In the genomic region with DNA sequence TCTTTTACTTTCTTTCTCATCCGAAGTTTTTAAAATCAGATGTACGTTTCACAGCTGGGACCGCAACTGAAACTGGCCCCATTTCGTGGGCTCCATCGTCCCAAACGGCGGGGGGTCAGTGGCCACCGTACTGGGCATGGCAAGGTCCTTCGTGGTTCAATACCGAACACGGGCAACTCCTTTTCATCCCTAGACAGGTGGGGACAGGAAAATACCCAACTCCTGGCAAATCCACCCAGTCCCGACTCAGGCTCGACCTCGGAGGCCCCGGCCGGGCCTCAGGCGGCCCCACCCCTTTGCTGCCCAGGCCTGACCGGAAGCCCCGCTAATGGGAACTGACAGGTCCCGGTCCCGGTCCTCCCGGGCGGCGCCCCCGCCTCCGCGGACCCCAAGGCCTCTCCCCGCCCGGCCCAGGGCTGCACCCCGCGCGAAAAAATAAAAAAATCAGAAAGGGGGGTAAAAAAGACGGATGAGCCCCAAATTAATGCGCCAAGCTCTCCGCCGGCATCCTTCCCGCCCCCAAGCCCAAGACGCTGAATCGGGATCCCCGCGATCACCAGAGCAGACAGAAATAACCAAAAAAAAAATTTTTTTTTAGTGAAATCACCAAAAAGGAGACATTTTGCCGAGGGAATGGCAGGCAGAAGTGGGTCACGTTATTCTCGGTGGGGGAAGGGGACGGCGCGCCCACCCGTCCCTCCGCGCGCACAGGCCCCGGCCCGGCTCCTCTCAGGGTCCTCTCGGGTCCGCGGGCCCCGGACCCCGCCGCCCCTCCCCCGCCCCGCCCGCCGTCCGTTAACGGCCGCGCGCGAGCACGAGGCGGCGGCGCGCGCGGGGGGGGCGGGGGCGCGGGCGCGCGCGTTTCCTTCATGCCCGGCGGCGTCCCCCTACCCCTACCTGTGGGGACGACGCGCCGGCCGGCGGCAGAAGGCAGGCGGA, we compare ENCODE assay signal across 1 cellular context.
A peak's percentile ranks its signal among the peaks of the same experiment; 100 is the strongest.
TF ChIP-seq lines count a peak whose summit lies in the region.

No MANE protein-coding gene starts in this region.

TF ChIP-seq in HepG2, 621 proteins besides CTCF, POLR2A, EP300 and RAD21 (continued from another document and continues in another):
- TF ChIP-seq NCOR1 (IDR thresholded peaks at IDR 0.05; ENCODE audit: borderline replicate concordance, low read length): no peak
- TF ChIP-seq SMAD9 (CRISPR knock-in tag; IDR thresholded peaks at IDR 0.05): no peak
- TF ChIP-seq, protein P1, sequence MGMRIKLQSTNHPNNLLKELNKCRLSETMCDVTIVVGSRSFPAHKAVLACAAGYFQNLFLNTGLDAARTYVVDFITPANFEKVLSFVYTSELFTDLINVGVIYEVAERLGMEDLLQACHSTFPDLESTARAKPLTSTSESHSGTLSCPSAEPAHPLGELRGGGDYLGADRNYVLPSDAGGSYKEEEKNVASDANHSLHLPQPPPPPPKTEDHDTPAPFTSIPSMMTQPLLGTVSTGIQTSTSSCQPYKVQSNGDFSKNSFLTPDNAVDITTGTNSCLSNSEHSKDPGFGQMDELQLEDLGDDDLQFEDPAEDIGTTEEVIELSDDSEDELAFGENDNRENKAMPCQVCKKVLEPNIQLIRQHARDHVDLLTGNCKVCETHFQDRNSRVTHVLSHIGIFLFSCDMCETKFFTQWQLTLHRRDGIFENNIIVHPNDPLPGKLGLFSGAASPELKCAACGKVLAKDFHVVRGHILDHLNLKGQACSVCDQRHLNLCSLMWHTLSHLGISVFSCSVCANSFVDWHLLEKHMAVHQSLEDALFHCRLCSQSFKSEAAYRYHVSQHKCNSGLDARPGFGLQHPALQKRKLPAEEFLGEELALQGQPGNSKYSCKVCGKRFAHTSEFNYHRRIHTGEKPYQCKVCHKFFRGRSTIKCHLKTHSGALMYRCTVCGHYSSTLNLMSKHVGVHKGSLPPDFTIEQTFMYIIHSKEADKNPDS (CRISPR knock-in tag; IDR thresholded peaks at IDR 0.05): peak; percentile 23; the same call in 1 of the 2 replicates
- no peak for TF ChIP-seq ZNF292 (CRISPR knock-in tag; IDR thresholded peaks at IDR 0.05; ENCODE audit: borderline replicate concordance, low read depth)
- no peak for TF ChIP-seq ZNF790 (CRISPR knock-in tag; IDR thresholded peaks at IDR 0.05; ENCODE audit: borderline replicate concordance)
- no peak for TF ChIP-seq ZNF75D (CRISPR knock-in tag; IDR thresholded peaks at IDR 0.05; ENCODE audit: borderline replicate concordance)
- TF ChIP-seq KDM4B (CRISPR knock-in tag; IDR thresholded peaks at IDR 0.05): no peak
- 0 out of 2 replicates have a peak, but pooled peaks have one; percentile 25 for TF ChIP-seq NFATC3 (CRISPR knock-in tag; IDR thresholded peaks at IDR 0.05)
- TF ChIP-seq ZSCAN30 (CRISPR knock-in tag; IDR thresholded peaks at IDR 0.05): peak; percentile 81
- TF ChIP-seq THYN1 (CRISPR knock-in tag; IDR thresholded peaks at IDR 0.05; ENCODE audit: borderline replicate concordance, low read depth): no peak
- no peak for TF ChIP-seq HMGA1 (CRISPR knock-in tag; conservative IDR thresholded peaks at IDR 0.05)
- peak; percentile 33; the same call in 1 of the 2 replicates for TF ChIP-seq HNF4A (CRISPR knock-in tag; IDR thresholded peaks at IDR 0.05)
- TF ChIP-seq DPF2 (CRISPR knock-in tag; IDR thresholded peaks at IDR 0.05; ENCODE audit: borderline replicate concordance, low read depth): 0 out of 2 replicates have a peak, but pooled peaks have one; percentile 29
- TF ChIP-seq, protein P2, sequence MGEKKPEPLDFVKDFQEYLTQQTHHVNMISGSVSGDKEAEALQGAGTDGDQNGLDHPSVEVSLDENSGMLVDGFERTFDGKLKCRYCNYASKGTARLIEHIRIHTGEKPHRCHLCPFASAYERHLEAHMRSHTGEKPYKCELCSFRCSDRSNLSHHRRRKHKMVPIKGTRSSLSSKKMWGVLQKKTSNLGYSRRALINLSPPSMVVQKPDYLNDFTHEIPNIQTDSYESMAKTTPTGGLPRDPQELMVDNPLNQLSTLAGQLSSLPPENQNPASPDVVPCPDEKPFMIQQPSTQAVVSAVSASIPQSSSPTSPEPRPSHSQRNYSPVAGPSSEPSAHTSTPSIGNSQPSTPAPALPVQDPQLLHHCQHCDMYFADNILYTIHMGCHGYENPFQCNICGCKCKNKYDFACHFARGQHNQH (CRISPR knock-in tag; IDR thresholded peaks at IDR 0.05): peak; percentile 72
- no peak for TF ChIP-seq TCF7L2 (IDR thresholded peaks at IDR 0.05; ENCODE audit: low read depth, low read length)
- peak; percentile 67; the same call in 1 of the 2 replicates for TF ChIP-seq NFKB2 (CRISPR knock-in tag; IDR thresholded peaks at IDR 0.05; ENCODE audit: borderline replicate concordance)
- TF ChIP-seq NFKBIZ (CRISPR knock-in tag; IDR thresholded peaks at IDR 0.05): peak; percentile 21; the same call in 1 of the 2 replicates
- 0 out of 2 replicates have a peak, but pooled peaks have one; percentile 13 for TF ChIP-seq HCFC1 (IDR thresholded peaks at IDR 0.05; ENCODE audit: low read depth, low read length)
- TF ChIP-seq, protein P3, sequence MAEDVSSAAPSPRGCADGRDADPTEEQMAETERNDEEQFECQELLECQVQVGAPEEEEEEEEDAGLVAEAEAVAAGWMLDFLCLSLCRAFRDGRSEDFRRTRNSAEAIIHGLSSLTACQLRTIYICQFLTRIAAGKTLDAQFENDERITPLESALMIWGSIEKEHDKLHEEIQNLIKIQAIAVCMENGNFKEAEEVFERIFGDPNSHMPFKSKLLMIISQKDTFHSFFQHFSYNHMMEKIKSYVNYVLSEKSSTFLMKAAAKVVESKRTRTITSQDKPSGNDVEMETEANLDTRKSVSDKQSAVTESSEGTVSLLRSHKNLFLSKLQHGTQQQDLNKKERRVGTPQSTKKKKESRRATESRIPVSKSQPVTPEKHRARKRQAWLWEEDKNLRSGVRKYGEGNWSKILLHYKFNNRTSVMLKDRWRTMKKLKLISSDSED (CRISPR knock-in tag; IDR thresholded peaks at IDR 0.05): no peak
- peak; percentile 58; the same call in 1 of the 2 replicates for TF ChIP-seq KDM5B (CRISPR knock-in tag; IDR thresholded peaks at IDR 0.05; ENCODE audit: borderline replicate concordance)
- TF ChIP-seq NRL (CRISPR knock-in tag; IDR thresholded peaks at IDR 0.05; ENCODE audit: borderline replicate concordance): peak; percentile 61
- peak; percentile 64 for TF ChIP-seq ZNF232 (CRISPR knock-in tag; IDR thresholded peaks at IDR 0.05; ENCODE audit: borderline replicate concordance)
- TF ChIP-seq KDM1A (CRISPR knock-in tag; IDR thresholded peaks at IDR 0.05): no peak
- no peak; the same call in 1 of the 2 replicates for TF ChIP-seq ZBTB20 (CRISPR knock-in tag; IDR thresholded peaks at IDR 0.05; ENCODE audit: borderline replicate concordance, low read depth)
- TF ChIP-seq, protein P4, sequence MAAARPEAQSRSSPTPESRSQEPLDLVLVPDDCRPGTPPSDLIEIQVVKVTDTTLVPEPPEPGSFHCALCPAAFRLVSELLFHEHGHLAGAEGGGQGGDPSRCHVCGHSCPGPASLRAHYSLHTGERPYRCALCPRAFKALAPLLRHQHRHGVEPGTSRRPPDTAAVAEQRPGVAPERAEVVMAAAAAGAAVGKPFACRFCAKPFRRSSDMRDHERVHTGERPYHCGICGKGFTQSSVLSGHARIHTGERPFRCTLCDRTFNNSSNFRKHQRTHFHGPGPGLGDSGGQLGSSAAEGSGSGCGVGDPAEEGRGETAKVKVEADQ (CRISPR knock-in tag; IDR thresholded peaks at IDR 0.05; ENCODE audit: borderline replicate concordance): no peak
- peak; percentile 88 for TF ChIP-seq BRCA1 (CRISPR knock-in tag; IDR thresholded peaks at IDR 0.05)
- TF ChIP-seq, protein P5, sequence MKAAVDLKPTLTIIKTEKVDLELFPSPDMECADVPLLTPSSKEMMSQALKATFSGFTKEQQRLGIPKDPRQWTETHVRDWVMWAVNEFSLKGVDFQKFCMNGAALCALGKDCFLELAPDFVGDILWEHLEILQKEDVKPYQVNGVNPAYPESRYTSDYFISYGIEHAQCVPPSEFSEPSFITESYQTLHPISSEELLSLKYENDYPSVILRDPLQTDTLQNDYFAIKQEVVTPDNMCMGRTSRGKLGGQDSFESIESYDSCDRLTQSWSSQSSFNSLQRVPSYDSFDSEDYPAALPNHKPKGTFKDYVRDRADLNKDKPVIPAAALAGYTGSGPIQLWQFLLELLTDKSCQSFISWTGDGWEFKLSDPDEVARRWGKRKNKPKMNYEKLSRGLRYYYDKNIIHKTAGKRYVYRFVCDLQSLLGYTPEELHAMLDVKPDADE (CRISPR knock-in tag; IDR thresholded peaks at IDR 0.05): peak; percentile 88; the same call in 1 of the 2 replicates
- TF ChIP-seq, protein P6, sequence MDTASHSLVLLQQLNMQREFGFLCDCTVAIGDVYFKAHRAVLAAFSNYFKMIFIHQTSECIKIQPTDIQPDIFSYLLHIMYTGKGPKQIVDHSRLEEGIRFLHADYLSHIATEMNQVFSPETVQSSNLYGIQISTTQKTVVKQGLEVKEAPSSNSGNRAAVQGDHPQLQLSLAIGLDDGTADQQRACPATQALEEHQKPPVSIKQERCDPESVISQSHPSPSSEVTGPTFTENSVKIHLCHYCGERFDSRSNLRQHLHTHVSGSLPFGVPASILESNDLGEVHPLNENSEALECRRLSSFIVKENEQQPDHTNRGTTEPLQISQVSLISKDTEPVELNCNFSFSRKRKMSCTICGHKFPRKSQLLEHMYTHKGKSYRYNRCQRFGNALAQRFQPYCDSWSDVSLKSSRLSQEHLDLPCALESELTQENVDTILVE (CRISPR knock-in tag; IDR thresholded peaks at IDR 0.05): peak; percentile 96
- TF ChIP-seq, protein P7, sequence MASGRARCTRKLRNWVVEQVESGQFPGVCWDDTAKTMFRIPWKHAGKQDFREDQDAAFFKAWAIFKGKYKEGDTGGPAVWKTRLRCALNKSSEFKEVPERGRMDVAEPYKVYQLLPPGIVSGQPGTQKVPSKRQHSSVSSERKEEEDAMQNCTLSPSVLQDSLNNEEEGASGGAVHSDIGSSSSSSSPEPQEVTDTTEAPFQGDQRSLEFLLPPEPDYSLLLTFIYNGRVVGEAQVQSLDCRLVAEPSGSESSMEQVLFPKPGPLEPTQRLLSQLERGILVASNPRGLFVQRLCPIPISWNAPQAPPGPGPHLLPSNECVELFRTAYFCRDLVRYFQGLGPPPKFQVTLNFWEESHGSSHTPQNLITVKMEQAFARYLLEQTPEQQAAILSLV (CRISPR knock-in tag; IDR thresholded peaks at IDR 0.05; ENCODE audit: borderline replicate concordance): no peak
- TF ChIP-seq, protein P8, sequence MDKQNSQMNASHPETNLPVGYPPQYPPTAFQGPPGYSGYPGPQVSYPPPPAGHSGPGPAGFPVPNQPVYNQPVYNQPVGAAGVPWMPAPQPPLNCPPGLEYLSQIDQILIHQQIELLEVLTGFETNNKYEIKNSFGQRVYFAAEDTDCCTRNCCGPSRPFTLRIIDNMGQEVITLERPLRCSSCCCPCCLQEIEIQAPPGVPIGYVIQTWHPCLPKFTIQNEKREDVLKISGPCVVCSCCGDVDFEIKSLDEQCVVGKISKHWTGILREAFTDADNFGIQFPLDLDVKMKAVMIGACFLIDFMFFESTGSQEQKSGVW (CRISPR knock-in tag; IDR thresholded peaks at IDR 0.05; ENCODE audit: borderline replicate concordance): no peak
- TF ChIP-seq, protein P9, sequence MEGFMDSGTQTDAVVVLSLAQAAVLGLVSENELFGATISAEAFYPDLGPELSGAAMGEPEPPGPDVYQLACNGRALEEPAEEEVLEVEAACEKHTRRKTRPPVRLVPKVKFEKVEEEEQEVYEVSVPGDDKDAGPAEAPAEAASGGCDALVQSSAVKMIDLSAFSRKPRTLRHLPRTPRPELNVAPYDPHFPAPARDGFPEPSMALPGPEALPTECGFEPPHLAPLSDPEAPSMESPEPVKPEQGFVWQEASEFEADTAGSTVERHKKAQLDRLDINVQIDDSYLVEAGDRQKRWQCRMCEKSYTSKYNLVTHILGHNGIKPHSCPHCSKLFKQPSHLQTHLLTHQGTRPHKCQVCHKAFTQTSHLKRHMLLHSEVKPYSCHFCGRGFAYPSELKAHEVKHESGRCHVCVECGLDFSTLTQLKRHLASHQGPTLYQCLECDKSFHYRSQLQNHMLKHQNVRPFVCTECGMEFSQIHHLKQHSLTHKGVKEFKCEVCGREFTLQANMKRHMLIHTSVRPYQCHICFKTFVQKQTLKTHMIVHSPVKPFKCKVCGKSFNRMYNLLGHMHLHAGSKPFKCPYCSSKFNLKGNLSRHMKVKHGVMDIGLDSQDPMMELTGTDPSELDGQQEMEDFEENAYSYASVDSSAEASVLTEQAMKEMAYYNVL (CRISPR knock-in tag; IDR thresholded peaks at IDR 0.05; ENCODE audit: borderline replicate concordance): no peak
- peak; percentile 72; the same call in 1 of the 2 replicates for TF ChIP-seq MTF2 (CRISPR knock-in tag; IDR thresholded peaks at IDR 0.05; ENCODE audit: borderline replicate concordance)
- TF ChIP-seq ZSCAN25 (CRISPR knock-in tag; IDR thresholded peaks at IDR 0.05): no peak
- TF ChIP-seq ESRRA (CRISPR knock-in tag; IDR thresholded peaks at IDR 0.05; ENCODE audit: low read depth): peak; percentile 53; the same call in 1 of the 2 replicates
- TF ChIP-seq, protein P10, sequence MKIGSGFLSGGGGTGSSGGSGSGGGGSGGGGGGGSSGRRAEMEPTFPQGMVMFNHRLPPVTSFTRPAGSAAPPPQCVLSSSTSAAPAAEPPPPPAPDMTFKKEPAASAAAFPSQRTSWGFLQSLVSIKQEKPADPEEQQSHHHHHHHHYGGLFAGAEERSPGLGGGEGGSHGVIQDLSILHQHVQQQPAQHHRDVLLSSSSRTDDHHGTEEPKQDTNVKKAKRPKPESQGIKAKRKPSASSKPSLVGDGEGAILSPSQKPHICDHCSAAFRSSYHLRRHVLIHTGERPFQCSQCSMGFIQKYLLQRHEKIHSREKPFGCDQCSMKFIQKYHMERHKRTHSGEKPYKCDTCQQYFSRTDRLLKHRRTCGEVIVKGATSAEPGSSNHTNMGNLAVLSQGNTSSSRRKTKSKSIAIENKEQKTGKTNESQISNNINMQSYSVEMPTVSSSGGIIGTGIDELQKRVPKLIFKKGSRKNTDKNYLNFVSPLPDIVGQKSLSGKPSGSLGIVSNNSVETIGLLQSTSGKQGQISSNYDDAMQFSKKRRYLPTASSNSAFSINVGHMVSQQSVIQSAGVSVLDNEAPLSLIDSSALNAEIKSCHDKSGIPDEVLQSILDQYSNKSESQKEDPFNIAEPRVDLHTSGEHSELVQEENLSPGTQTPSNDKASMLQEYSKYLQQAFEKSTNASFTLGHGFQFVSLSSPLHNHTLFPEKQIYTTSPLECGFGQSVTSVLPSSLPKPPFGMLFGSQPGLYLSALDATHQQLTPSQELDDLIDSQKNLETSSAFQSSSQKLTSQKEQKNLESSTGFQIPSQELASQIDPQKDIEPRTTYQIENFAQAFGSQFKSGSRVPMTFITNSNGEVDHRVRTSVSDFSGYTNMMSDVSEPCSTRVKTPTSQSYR (CRISPR knock-in tag; IDR thresholded peaks at IDR 0.05; ENCODE audit: borderline replicate concordance): no peak
- peak; percentile 61; the same call in 1 of the 2 replicates for TF ChIP-seq CAMTA2 (CRISPR knock-in tag; IDR thresholded peaks at IDR 0.05; ENCODE audit: borderline replicate concordance)
- TF ChIP-seq, protein P11, sequence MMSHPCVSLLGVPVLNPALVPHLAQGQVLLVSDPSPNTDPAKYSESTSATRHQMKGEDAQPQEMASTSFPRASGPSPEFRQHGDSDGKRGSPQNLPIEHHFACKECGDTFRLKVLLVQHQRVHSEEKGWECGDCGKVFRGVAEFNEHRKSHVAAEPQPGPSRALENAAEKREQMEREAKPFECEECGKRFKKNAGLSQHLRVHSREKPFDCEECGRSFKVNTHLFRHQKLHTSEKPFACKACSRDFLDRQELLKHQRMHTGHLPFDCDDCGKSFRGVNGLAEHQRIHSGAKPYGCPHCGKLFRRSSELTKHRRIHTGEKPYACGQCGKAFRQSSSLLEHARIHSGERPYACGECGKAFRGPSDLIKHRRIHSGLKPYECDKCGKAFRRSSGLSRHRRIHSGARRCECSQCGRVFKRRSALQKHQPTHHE (CRISPR knock-in tag; IDR thresholded peaks at IDR 0.05; ENCODE audit: borderline replicate concordance): 0 out of 2 replicates have a peak, but pooled peaks have one; percentile 75
- 0 out of 2 replicates have a peak, but pooled peaks have one; percentile 42 for TF ChIP-seq PAWR (CRISPR knock-in tag; IDR thresholded peaks at IDR 0.05; ENCODE audit: borderline replicate concordance)
